ENCODE assay signal across 8 cellular contexts in the genomic region with DNA sequence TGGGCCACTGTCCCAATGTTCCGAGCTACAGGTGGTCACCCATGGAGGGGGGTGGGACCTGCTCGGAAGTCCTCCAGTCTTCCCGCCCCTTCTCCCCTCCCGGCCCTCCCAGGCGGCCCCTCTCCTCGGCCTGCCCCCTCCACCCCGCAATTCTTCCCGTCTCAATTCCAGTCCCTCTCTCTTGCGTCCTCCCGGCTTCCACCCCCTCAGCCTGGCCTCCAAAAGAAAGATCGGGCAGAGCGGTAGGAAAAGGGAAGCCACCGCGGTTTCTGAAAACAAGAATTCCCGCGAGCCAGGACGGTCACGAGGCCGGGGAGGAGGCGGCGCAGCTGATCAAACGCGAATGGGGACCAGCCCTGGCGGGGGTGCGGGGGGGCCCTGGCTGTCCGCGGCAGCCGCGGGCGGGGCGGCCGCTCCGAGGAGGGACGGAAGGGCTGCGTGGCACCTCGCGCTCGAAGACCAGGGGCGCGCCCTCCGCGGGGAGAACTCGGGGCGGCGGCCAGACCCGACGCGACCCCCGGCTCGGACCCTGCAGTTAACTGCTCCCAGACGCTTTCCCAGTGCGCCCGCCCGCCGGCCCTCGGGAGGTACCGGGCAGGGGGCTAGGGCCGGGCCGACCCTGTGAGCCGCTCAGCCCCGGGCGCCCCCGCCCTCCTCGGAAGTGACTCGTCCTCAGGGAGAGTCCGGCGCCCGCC. TPM values are rescaled to one million over a fixed set of nuclear protein-coding genes. Genes with fewer than 3 reads are reported as not detected.
DNase-seq lines count a peak whose midpoint lies in the region; ATAC-seq and TF ChIP-seq lines count a peak whose summit lies in the region.

No MANE protein-coding gene starts in this region.

- no peaks in the 10 kb centered on the region for H3K9me3 ChIP-seq in iPS-15b (ENCODE audit: control insufficient read depth, insufficient read depth, low read length)

- peaks cover 7% of the 10 kb centered on the region for H3K4me1 ChIP-seq in iPS-15b (ENCODE audit: control insufficient read depth, insufficient read depth, low read length)

- TF ChIP-seq CTCF in brain (conservative IDR thresholded peaks at IDR 0.05), result no peak

- no peaks in the 10 kb centered on the region for H3K9me3 Mint-ChIP-seq in activated CD4-positive, alpha-beta T cell treated with anti-CD3 and anti-CD28 coated beads for 36 hours (ENCODE audit: low read depth)
- no peaks in the 10 kb centered on the region for H3K9me3 Mint-ChIP-seq in brain

- DNase-seq in activated CD4-positive, alpha-beta T cell treated with anti-CD3 and anti-CD28 coated beads for 36 hours, result peak; percentile 36
- no peak for DNase-seq in activated CD4-positive, alpha-beta T cell treated with anti-CD3 and anti-CD28 coated beads for 4 hours
- DNase-seq in NCI-H2029 treated with DMSO at 0.1 percent for 48 hours (lab: John Stamatoyannopoulos, UW), result peak; percentile 31
- peak; percentile 75 for DNase-seq in putamen (ENCODE audit: low spot score)

- no peaks in the 10 kb centered on the region for H3K36me3 ChIP-seq in iPS-15b (ENCODE audit: control insufficient read depth, insufficient read depth, low read length)

- H3K27ac Mint-ChIP-seq in activated CD4-positive, alpha-beta T cell treated with anti-CD3 and anti-CD28 coated beads for 36 hours, result no peak overlapping the region
- peak overlapping the region; percentile 72 to 95 (median 87) for H3K27ac Mint-ChIP-seq in brain

- intact Hi-C loops in activated CD4-positive, alpha-beta T cell treated with anti-CD3 and anti-CD28 coated beads for 36 hours (cut with DNase I, micrococcal nuclease), result no loop called here

- H3K27me3 ChIP-seq in iPS-15b (ENCODE audit: control insufficient read depth, insufficient read depth, low read length), result peaks cover 41% of the 10 kb centered on the region

- H3K4me3 Mint-ChIP-seq in activated CD4-positive, alpha-beta T cell treated with anti-CD3 and anti-CD28 coated beads for 36 hours, result peak overlapping the region; percentile 33
- peak overlapping the region; percentile 84 to 92 (median 86) for H3K4me3 Mint-ChIP-seq in brain

- POLR2A ChIA-PET in activated CD4-positive, alpha-beta T cell treated with anti-CD3 and anti-CD28 coated beads for 36 hours (lab: Charles Lee), result no interaction called here

- peaks cover 2% of the 10 kb centered on the region for H3K4me1 Mint-ChIP-seq in activated CD4-positive, alpha-beta T cell treated with anti-CD3 and anti-CD28 coated beads for 36 hours
- peaks cover 52% of the 10 kb centered on the region for H3K4me1 Mint-ChIP-seq in brain

- no peak overlapping the region for H3K9ac ChIP-seq in iPS-15b (ENCODE audit: low read depth, low read length)

- peaks cover 29% of the 10 kb centered on the region for H3K27me3 Mint-ChIP-seq in activated CD4-positive, alpha-beta T cell treated with anti-CD3 and anti-CD28 coated beads for 36 hours
- H3K27me3 Mint-ChIP-seq in brain, result peaks cover 19% of the 10 kb centered on the region

- no peaks in the 10 kb centered on the region for H3K36me3 Mint-ChIP-seq in activated CD4-positive, alpha-beta T cell treated with anti-CD3 and anti-CD28 coated beads for 36 hours (ENCODE audit: low read depth)
- no peaks in the 10 kb centered on the region for H3K36me3 Mint-ChIP-seq in brain

- peak overlapping the region; percentile 49 for H3K4me3 ChIP-seq in iPS-15b (ENCODE audit: low read depth, low read length)

- ATAC-seq in activated CD4-positive, alpha-beta T cell treated with anti-CD3 and anti-CD28 coated beads for 36 hours, result no peak
- ATAC-seq in GM19455 (IDR thresholded peaks at IDR 0.05; ENCODE audit: unreplicated experiment), result no peak
- ATAC-seq in GM19397 (IDR thresholded peaks at IDR 0.05; ENCODE audit: unreplicated experiment), result no peak

- CTCF ChIA-PET in activated CD4-positive, alpha-beta T cell treated with anti-CD3 and anti-CD28 coated beads for 36 hours (lab: Charles Lee), result interaction anchor here (0.6 to 3.3 kb wide), 7 partner anchors 16 to 268 kb away, joined by 3 to 11 read pairs (median 6); a partner anchor contains a TSS

RNA-seq across cellular contexts. Expression of a gene that starts 1.0 kb away (rescaled TPM):
- 1 to 10 TPM; 1.6 to 2.4 TPM for total RNA-seq in activated CD4-positive, alpha-beta T cell treated with anti-CD3 and anti-CD28 coated beads for 36 hours
- 30.5 TPM for polyA plus RNA-seq in brain (ENCODE audit: insufficient read depth, low read depth, low replicate concordance)

Comparison
In these comparisons a context has a peak if more than half of its experiments do, and no peak if none do; other contexts are left out.
1. DNase-seq: peak in activated CD4-positive, alpha-beta T cell treated with anti-CD3 and anti-CD28 coated beads for 36 hours (single experiment), NCI-H2029 treated with DMSO at 0.1 percent for 48 hours (single experiment) and putamen (single experiment); none in activated CD4-positive, alpha-beta T cell treated with anti-CD3 and anti-CD28 coated beads for 4 hours (0 of 2).